Comparison of ENCODE assay signal across 1 cellular context in genomic region chr3:128168830-128169229, GRCh38.
TF ChIP-seq lines count a peak whose summit lies in the region.

No MANE protein-coding gene starts in this region.

TF ChIP-seq in H1, 55 proteins besides CTCF, POLR2A, EP300 and RAD21:
- TF ChIP-seq CHD2 (IDR thresholded peaks at IDR 0.05; ENCODE audit: low read length) = no peak
- TF ChIP-seq HDAC2 (IDR thresholded peaks at IDR 0.05; ENCODE audit: borderline replicate concordance in 1 of 2, low read depth in 2 of 2, low read length in 2 of 2) = no peak
- no peak for TF ChIP-seq SIX5 (IDR thresholded peaks at IDR 0.05; ENCODE audit: low read depth, low read length)
- no peak for TF ChIP-seq PHF8 (conservative IDR thresholded peaks at IDR 0.05; ENCODE audit: low read depth, low read length)
- TF ChIP-seq SP4 (IDR thresholded peaks at IDR 0.05; ENCODE audit: low read length) = no peak
- no peak for TF ChIP-seq JUN (IDR thresholded peaks at IDR 0.05; ENCODE audit: low read depth, low read length)
- TF ChIP-seq HDAC6 (IDR thresholded peaks at IDR 0.05; ENCODE audit: low read depth, low read length) = no peak
- TF ChIP-seq CREB1 (IDR thresholded peaks at IDR 0.05) = no peak
- TF ChIP-seq KDM1A (IDR thresholded peaks at IDR 0.05; ENCODE audit: borderline replicate concordance, low read length) = no peak
- TF ChIP-seq SRF (IDR thresholded peaks at IDR 0.05; ENCODE audit: low read depth, low read length) = no peak
- TF ChIP-seq USF2 (IDR thresholded peaks at IDR 0.05; ENCODE audit: low read length) = no peak
- TF ChIP-seq ASH2L (IDR thresholded peaks at IDR 0.05; ENCODE audit: low read length) = no peak
- no peak for TF ChIP-seq ATF2 (IDR thresholded peaks at IDR 0.05; ENCODE audit: low read length)
- TF ChIP-seq CBX5 (IDR thresholded peaks at IDR 0.05; ENCODE audit: low read depth, low read length) = no peak
- no peak for TF ChIP-seq NANOG (IDR thresholded peaks at IDR 0.05; ENCODE audit: insufficient read depth, low read depth, low read length, poor library complexity, severe bottlenecking)
- no peak for TF ChIP-seq RFX5 (IDR thresholded peaks at IDR 0.05; ENCODE audit: borderline replicate concordance, low read depth, low read length)
- no peak for TF ChIP-seq KDM4A (IDR thresholded peaks at IDR 0.05; ENCODE audit: low read depth, low read length, severe bottlenecking)
- no peak for TF ChIP-seq TAF1 (IDR thresholded peaks at IDR 0.05; ENCODE audit: low read depth, low read length)
